ENCODE assay signal across 27 cellular contexts in the genomic region with DNA sequence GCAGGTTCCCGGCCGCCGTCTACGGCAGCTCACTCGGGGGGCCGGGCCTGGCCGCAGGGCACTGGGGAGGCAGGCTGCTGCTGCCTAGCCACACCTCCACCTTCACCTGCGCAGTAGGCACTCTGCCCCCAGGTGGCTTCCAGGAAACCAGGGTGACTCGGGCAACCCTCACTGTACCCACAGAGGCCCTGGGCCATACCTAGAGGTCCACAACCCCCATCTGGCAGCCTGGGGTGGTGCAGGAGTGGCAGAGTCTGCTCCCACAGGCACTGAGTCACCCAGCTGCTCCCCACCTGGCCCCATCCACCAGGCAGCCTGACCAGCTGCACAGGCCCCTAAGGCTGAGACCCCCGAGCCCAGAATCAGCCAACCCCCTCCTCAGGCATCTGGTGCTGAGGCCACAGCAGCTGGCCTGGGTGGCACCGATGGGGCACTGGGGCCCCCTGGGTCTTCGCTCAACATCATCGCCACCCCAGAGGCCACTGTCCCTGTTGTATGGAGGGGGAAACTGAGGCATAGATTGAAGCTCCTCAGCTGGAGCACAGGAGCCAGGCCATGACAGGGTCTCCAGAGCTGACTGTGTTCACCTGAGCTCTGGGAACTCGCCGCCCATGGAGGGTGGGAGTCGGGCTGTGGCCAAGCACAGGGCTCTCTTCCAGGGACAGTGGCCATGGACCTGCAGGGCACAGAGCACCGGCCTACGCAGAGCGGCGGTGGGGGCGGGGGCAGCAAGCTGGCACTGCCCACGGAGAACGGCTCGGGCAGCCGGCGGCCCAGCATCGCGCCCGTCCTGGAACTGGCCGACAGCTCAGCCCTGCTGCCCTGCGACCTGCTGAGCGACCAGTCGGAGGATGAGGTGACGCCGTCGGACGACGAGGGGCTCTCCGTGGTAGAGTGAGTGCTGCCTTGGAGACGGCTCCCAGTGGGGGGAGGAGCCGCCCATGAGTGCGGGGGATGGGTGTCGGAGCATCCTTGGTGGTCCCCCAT.
DNase-seq lines count a peak whose midpoint lies in the region; FAIRE-seq and TF ChIP-seq lines count a peak whose summit lies in the region.
"Had no signal": no experiment of that assay in that cellular context is flagged by ENCODE, and none has a peak within 500 bp of the region (broad histone marks: within the 10 kb centered on the region; RNA-seq: fewer than 3 reads in every experiment).

No MANE protein-coding gene starts in this region.

- H2BK15ac ChIP-seq in H1 (ENCODE audit: low read length), result no peak overlapping the region

- no peaks in the 10 kb centered on the region for H4K20me1 ChIP-seq in Karpas-422 (ENCODE audit: insufficient read depth, low read depth, low read length)
- peaks cover 0 to 7% of the 10 kb centered on the region in 2 experiments for H4K20me1 ChIP-seq in H1 (replicated peaks in 1 of 2; ENCODE audit: control insufficient read depth in 1 of 2, insufficient read depth in 2 of 2, low read length in 2 of 2)

- no peak overlapping the region for H3K4me3 ChIP-seq in Karpas-422 (ENCODE audit: low read length)
- no peak overlapping the region for H3K4me3 ChIP-seq in H1 (ENCODE audit: extremely low read depth in 1 of 4, insufficient read depth in 2 of 4, low read depth in 3 of 4, low read length in 4 of 4)
- H3K4me3 ChIP-seq: breast epithelium, GM23248, heart left ventricle, lower lobe of right lung, Peyer's patch, upper lobe of right lung had no signal

- no peak overlapping the region for H3K23ac ChIP-seq in H1 (ENCODE audit: insufficient read length)

- no peak for TF ChIP-seq EP300 in H1 (IDR thresholded peaks at IDR 0.05; ENCODE audit: borderline replicate concordance in 1 of 2, low read depth in 2 of 2, low read length in 2 of 2)

- no peak overlapping the region for H3K56ac ChIP-seq in H1 (replicated peaks; ENCODE audit: insufficient read length, low read depth, low read length)

- no peaks in the 10 kb centered on the region for H3K4me1 ChIP-seq in Karpas-422 (ENCODE audit: low read length)
- H3K4me1 ChIP-seq in H1 (replicated peaks in 1 of 4; ENCODE audit: control insufficient read depth in 3 of 4, insufficient read depth in 4 of 4, low read length in 3 of 4), result no peaks in the 10 kb centered on the region
- H3K4me1 ChIP-seq: breast epithelium, heart left ventricle, lower lobe of right lung, Peyer's patch, upper lobe of right lung had no signal

- H3K9me2 ChIP-seq in Karpas-422 (replicated peaks; ENCODE audit: insufficient read depth, low read length), result no peaks in the 10 kb centered on the region

- H4K8ac ChIP-seq in H1 (ENCODE audit: extremely low read depth, insufficient read depth, low read length), result peak overlapping the region; percentile 11; the same call in 1 of the 2 replicates

- no peaks in the 10 kb centered on the region for H3K27me3 ChIP-seq in Karpas-422 (ENCODE audit: low read length)
- H3K27me3 ChIP-seq in H1 (replicated peaks in 1 of 4; ENCODE audit: control insufficient read depth in 3 of 4, extremely low read depth in 1 of 4, insufficient read depth in 3 of 4, low read length in 3 of 4), result no peaks in the 10 kb centered on the region
- H3K27me3 ChIP-seq: Peyer's patch, upper lobe of right lung had no signal

- H3K79me2 ChIP-seq in Karpas-422 (ENCODE audit: low read length) (no peaks in the 10 kb centered on the region), H1 (ENCODE audit: control insufficient read depth in 1 of 2, insufficient read depth in 2 of 2, low read length in 2 of 2) (no peaks in the 10 kb centered on the region)

- FAIRE-seq in H1 (lab: Jason Lieb, UNC), result no peak
- FAIRE-seq: colon, GM12891, small intestine had no signal

- H3K4me2 ChIP-seq in Karpas-422 (ENCODE audit: low read depth, low read length, poor library complexity, severe bottlenecking) (no peak overlapping the region), H1 (ENCODE audit: insufficient read depth in 1 of 2, low read depth in 2 of 2, low read length in 2 of 2) (no peak overlapping the region)

- H3K36me3 ChIP-seq in Karpas-422 (ENCODE audit: insufficient read depth, low read length) (no peaks in the 10 kb centered on the region), H1 (ENCODE audit: control insufficient read depth in 2 of 4, insufficient read depth in 4 of 4, low read length in 3 of 4) (no peaks in the 10 kb centered on the region; a peak in 1 of 8 replicates)
- H3K36me3 ChIP-seq: breast epithelium, heart left ventricle, lower lobe of right lung, Peyer's patch, upper lobe of right lung had no signal

- H3K9ac ChIP-seq in Karpas-422 (ENCODE audit: low read length), result no peak overlapping the region
- H3K9ac ChIP-seq in H1 (replicated peaks in 1 of 4; ENCODE audit: extremely low read depth in 1 of 4, low read depth in 3 of 4, low read length in 3 of 4), result no peak overlapping the region
- H3K9ac ChIP-seq: GM23248 had no signal

- TF ChIP-seq CTCF in H1 (IDR thresholded peaks at IDR 0.05; ENCODE audit: control extremely low read depth in 1 of 3, insufficient read depth in 1 of 3, low read depth in 1 of 3, low read length in 3 of 3), result peak in 1 of 3 experiments; percentile 17; a peak in 1 of 4 replicates

- H3K4ac ChIP-seq in H1 (replicated peaks; ENCODE audit: insufficient read length, low read depth, low read length), result no peak overlapping the region

- no peak overlapping the region for H4K5ac ChIP-seq in H1 (ENCODE audit: insufficient read length, low read depth, low read length)

- H2AFZ ChIP-seq in Karpas-422 (ENCODE audit: low read length), result no peak overlapping the region
- no peak overlapping the region for H2AFZ ChIP-seq in H1 (ENCODE audit: low read length)
- H2AFZ ChIP-seq: GM23248 had no signal

- H3K23me2 ChIP-seq in H1 (ENCODE audit: low read depth, low read length), result peaks cover 6% of the 10 kb centered on the region; the same call in 1 of the 2 replicates

- H3K18ac ChIP-seq in H1 (ENCODE audit: extremely low read depth, low read length), result no peak overlapping the region

- TF ChIP-seq RAD21 in H1 (IDR thresholded peaks at IDR 0.05 in 1 of 2, conservative IDR thresholded peaks at IDR 0.05 in 1 of 2; ENCODE audit: low read depth in 2 of 2, low read length in 2 of 2), result no peak

- H2AK5ac ChIP-seq in H1 (ENCODE audit: low read depth, low read length), result no peak overlapping the region

- no peak overlapping the region for H2BK12ac ChIP-seq in H1 (ENCODE audit: low read depth, low read length)

- H3K9me3 ChIP-seq in Karpas-422 (ENCODE audit: low read length), result no peaks in the 10 kb centered on the region
- H3K9me3 ChIP-seq in H1 (ENCODE audit: insufficient read depth in 2 of 2, low read depth in 1 of 2, low read length in 1 of 2), result no peaks in the 10 kb centered on the region
- H3K9me3 ChIP-seq: heart left ventricle, lower lobe of right lung, Peyer's patch, upper lobe of right lung had no signal

- H2BK5ac ChIP-seq in H1 (ENCODE audit: low read depth, low read length), result no peak overlapping the region

- H3K14ac ChIP-seq in H1 (ENCODE audit: insufficient read length), result no peak overlapping the region

- WGBS in H1 (ENCODE audit: extremely low coverage in 1 of 2, insufficient coverage in 1 of 2, insufficient read length in 1 of 2, insufficient replicate concordance in 2 of 2, low coverage in 1 of 2, low lambda C conversion rate in 2 of 2, missing lambda C conversion rate in 1 of 2), 2 experiments, result 94% methylated on average over 38 of the region's 43 CpGs; no CpG with 5 or more reads in 1 of the 2 experiments

- CTCF ChIA-PET in H1 (lab: Charles Lee; ENCODE audit: partially characterized antibody), result interaction anchor here (0.9 to 1.7 kb wide), 5 partner anchors 8 to 67 kb away, joined by 3 to 7 read pairs (median 4); no protein-coding TSS in a partner anchor

- no peak overlapping the region for H2BK20ac ChIP-seq in H1 (ENCODE audit: low read length)

- POLR2A ChIA-PET in H1 (lab: Charles Lee; ENCODE audit: partially characterized antibody), result no interaction called here

- H3K79me1 ChIP-seq in H1 (ENCODE audit: low read depth, low read length), result no peaks in the 10 kb centered on the region; the same call in 1 of the 2 replicates

- no peak overlapping the region for H3K27ac ChIP-seq in Karpas-422 (ENCODE audit: low read length)
- no peak overlapping the region for H3K27ac ChIP-seq in H1 (ENCODE audit: low read depth, low read length)
- H3K27ac ChIP-seq: breast epithelium, C4-2B, GM23248, heart left ventricle, lower lobe of right lung, Peyer's patch, upper lobe of right lung had no signal

- H2BK120ac ChIP-seq in H1 (replicated peaks; ENCODE audit: low read depth, low read length), result no peak overlapping the region

- TF ChIP-seq POLR2A in H1 (IDR thresholded peaks at IDR 0.05; ENCODE audit: control extremely low read depth in 1 of 2, low read depth in 2 of 2, low read length in 2 of 2), result no peak

- H4K91ac ChIP-seq in H1 (replicated peaks; ENCODE audit: insufficient read length, low read length), result peak overlapping the region; percentile 30

- peak; percentile 12 for DNase-seq in stimulated activated CD4-positive, alpha-beta T cell treated with anti-CD3 and anti-CD28 coated beads, Interleukin-15, amount 100 ng/mL, for 24 hours
- DNase-seq in stimulated activated CD4-positive, alpha-beta T cell treated with anti-CD3 and anti-CD28 coated beads, Interleukin-2, amount 100 ng/mL, for 48 hours, result no peak
- peak; percentile 64 for DNase-seq in Karpas-422
- DNase-seq in H1 (ENCODE audit: low read depth in 1 of 2, low spot score in 2 of 2), result no peak
- DNase-seq in NCI-H748 (lab: John Stamatoyannopoulos, UW; ENCODE audit: unreplicated experiment), result no peak
- DNase-seq in activated CD4-positive, CD25-positive, alpha-beta regulatory T cell (lab: John Stamatoyannopoulos, UW), result no peak
- no peak for DNase-seq in mesenteric fat pad (ENCODE audit: low spot score)
- DNase-seq: Calu3; effector memory CD4-positive, alpha-beta T cell; erythroblast; GM23248; heart left ventricle; kidney glomerular epithelial cell; lower lobe of right lung; natural killer cell; NCI-H1092; NCI-H187 treated with DMSO at 0.1 percent for 48 hours; NCI-H524 treated with DMSO at 0.1 percent for 48 hours; Peyer's patch; SIG-M5; small intestine; stimulated activated CD4-positive, alpha-beta T cell treated with anti-CD3 and anti-CD28 coated beads, Interleukin-2, amount 100 ng/mL, for 24 hours; upper lobe of right lung had no signal

TF ChIP-seq in H1, 55 proteins besides CTCF, POLR2A, EP300 and RAD21:
- TF ChIP-seq KDM5A (IDR thresholded peaks at IDR 0.05; ENCODE audit: low read length), result no peak
- TF ChIP-seq JUND (IDR thresholded peaks at IDR 0.05; ENCODE audit: low read length), result no peak
- TF ChIP-seq SP2 (IDR thresholded peaks at IDR 0.05; ENCODE audit: low read length), result no peak
- TF ChIP-seq TBP (IDR thresholded peaks at IDR 0.05; ENCODE audit: low read depth, low read length), result no peak
- no peak for TF ChIP-seq SIRT6 (IDR thresholded peaks at IDR 0.05; ENCODE audit: low read length)
- no peak for TF ChIP-seq HDAC2 (IDR thresholded peaks at IDR 0.05; ENCODE audit: borderline replicate concordance in 1 of 2, low read depth in 2 of 2, low read length in 2 of 2)
- no peak for TF ChIP-seq MAFK (IDR thresholded peaks at IDR 0.05; ENCODE audit: low read depth, low read length)
- TF ChIP-seq SIX5 (IDR thresholded peaks at IDR 0.05; ENCODE audit: low read depth, low read length), result no peak
- TF ChIP-seq, protein P1, sequence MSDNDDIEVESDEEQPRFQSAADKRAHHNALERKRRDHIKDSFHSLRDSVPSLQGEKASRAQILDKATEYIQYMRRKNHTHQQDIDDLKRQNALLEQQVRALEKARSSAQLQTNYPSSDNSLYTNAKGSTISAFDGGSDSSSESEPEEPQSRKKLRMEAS (IDR thresholded peaks at IDR 0.05), result no peak

Comparison
In these comparisons a context has a peak if more than half of its experiments do, and no peak if none do; other contexts are left out.
1. DNase-seq: peak in stimulated activated CD4-positive, alpha-beta T cell treated with anti-CD3 and anti-CD28 coated beads, Interleukin-15, amount 100 ng/mL, for 24 hours (single experiment) and Karpas-422 (single experiment); none in stimulated activated CD4-positive, alpha-beta T cell treated with anti-CD3 and anti-CD28 coated beads, Interleukin-2, amount 100 ng/mL, for 48 hours (0 of 2), H1 (0 of 2), NCI-H748 (single experiment), activated CD4-positive, CD25-positive, alpha-beta regulatory T cell (0 of 4) and mesenteric fat pad (single experiment).